ENCODE assay signal across 29 cellular contexts in the genomic region with DNA sequence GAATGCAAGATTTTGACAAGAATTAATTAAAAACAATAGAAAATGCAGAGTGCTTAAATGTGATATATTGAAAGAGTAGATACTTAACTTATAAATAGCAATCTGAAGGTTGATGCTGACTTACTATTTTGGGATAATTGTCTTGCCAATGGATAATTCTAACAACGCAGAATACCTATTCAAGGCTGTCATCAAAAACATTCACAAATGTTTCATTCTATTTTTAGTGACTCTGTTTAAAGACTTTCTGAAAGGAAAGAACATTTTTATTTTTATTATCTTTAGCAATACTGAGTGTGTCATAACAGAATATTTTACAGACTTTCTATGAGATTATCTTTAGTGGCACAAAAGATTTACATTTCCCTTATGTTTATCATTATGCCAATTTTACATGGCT. TPM values are rescaled to one million over a fixed set of nuclear protein-coding genes. Genes with fewer than 3 reads are reported as not detected.
"Had no signal": no experiment of that assay in that cellular context is flagged by ENCODE, and none has a peak within 500 bp of the region (broad histone marks: within the 10 kb centered on the region; RNA-seq: fewer than 3 reads in every experiment).

No MANE protein-coding gene starts in this region.

- H3K4me3 ChIP-seq: dorsolateral prefrontal cortex, gastrocnemius medialis, heart left ventricle, hepatocyte, left lung, mucosa of descending colon, neural progenitor cell, prostate gland, sigmoid colon, skin epidermis, tibial artery had no signal

- H2AFZ ChIP-seq: hepatocyte, neural progenitor cell had no signal

- DNase-seq: dorsolateral prefrontal cortex; effector CD4-positive, alpha-beta T cell; foreskin fibroblast; gastrocnemius medialis; heart left ventricle; left cardiac atrium; left lung; mesenchymal stem cell; mucosa of descending colon; naive thymus-derived CD4-positive, alpha-beta T cell; right cardiac atrium; sigmoid colon; stimulated activated CD4-positive, alpha-beta T cell treated with anti-CD3 and anti-CD28 coated beads, Interleukin-1b, Interleukin-23, amount 100 ng/mL, for 48 hours; stimulated activated CD4-positive, alpha-beta T cell treated with anti-CD3 and anti-CD28 coated beads, Interleukin-4, amount 100 ng/mL, for 1 hour; stimulated activated CD8-positive, alpha-beta memory T cell treated with anti-CD3 and anti-CD28 coated beads, Interleukin-4, amount 100 ng/mL, for 48 hours; stimulated activated naive CD4-positive, alpha-beta T cell; stimulated activated naive CD8-positive, alpha-beta T cell treated with anti-CD3 and anti-CD28 coated beads, Interleukin-15, amount 100 ng/mL, for 72 hours; tibial artery had no signal

- H3K27me3 ChIP-seq: dorsolateral prefrontal cortex, gastrocnemius medialis, heart left ventricle, hepatocyte, left lung, neural progenitor cell, sigmoid colon, tibial artery had no signal

- H3K9me3 ChIP-seq: gastrocnemius medialis, left lung, mucosa of descending colon, prostate gland, sigmoid colon, tibial artery had no signal

- H3K4me1 ChIP-seq: gastrocnemius medialis, neural progenitor cell, prostate gland had no signal

- ATAC-seq: gastrocnemius medialis; heart left ventricle; left cardiac atrium; left lung; mucosa of descending colon; naive thymus-derived CD4-positive, alpha-beta T cell; right cardiac atrium; stimulated activated naive CD8-positive, alpha-beta T cell treated with anti-CD3 and anti-CD28 coated beads, Interleukin-15, amount 100 ng/mL, for 72 hours had no signal

- H3K36me3 ChIP-seq: gastrocnemius medialis, heart left ventricle, left lung, neural progenitor cell, prostate gland, sigmoid colon, tibial artery had no signal

- H3K79me2 ChIP-seq: hepatocyte had no signal

- H3K9me3 Mint-ChIP-seq: nephron; neural progenitor cell; stimulated activated naive CD8-positive, alpha-beta T cell treated with anti-CD3 and anti-CD28 coated beads, Interleukin-15, amount 100 ng/mL, for 72 hours; type B pancreatic cell had no signal

- H3K9ac ChIP-seq: neural progenitor cell had no signal

- H3K27me3 Mint-ChIP-seq: naive thymus-derived CD4-positive, alpha-beta T cell; stimulated activated naive CD8-positive, alpha-beta T cell treated with anti-CD3 and anti-CD28 coated beads, Interleukin-15, amount 100 ng/mL, for 72 hours; type B pancreatic cell had no signal

- H3K27ac ChIP-seq: gastrocnemius medialis, heart left ventricle, hepatocyte, left lung, neural progenitor cell, prostate gland, skin epidermis, tibial artery had no signal

- H3K4me2 ChIP-seq: hepatocyte, neural progenitor cell had no signal

- H3K4me1 Mint-ChIP-seq: nephron, neural progenitor cell had no signal

- H3K4me3 Mint-ChIP-seq: mesothelial cell of epicardium; naive thymus-derived CD4-positive, alpha-beta T cell; nephron; neural progenitor cell; stimulated activated naive CD8-positive, alpha-beta T cell treated with anti-CD3 and anti-CD28 coated beads, Interleukin-15, amount 100 ng/mL, for 72 hours; type B pancreatic cell had no signal

- H3K27ac Mint-ChIP-seq: mesothelial cell of epicardium; nephron; neural progenitor cell; stimulated activated naive CD8-positive, alpha-beta T cell treated with anti-CD3 and anti-CD28 coated beads, Interleukin-15, amount 100 ng/mL, for 72 hours; type B pancreatic cell had no signal

- H3K36me3 Mint-ChIP-seq: mesothelial cell of epicardium; naive thymus-derived CD4-positive, alpha-beta T cell; neural progenitor cell; type B pancreatic cell had no signal

RNA-seq across cellular contexts. Expression of a gene that starts 38.1 kb away (rescaled TPM):
- total RNA-seq: gastrocnemius medialis, kidney epithelial cell, osteocyte, renal cortical epithelial cell, urinary bladder had no signal
- polyA plus RNA-seq: heart left ventricle had no signal
